7 cellular contexts compared by ENCODE assay signal in genomic region chr12:69570545-69571399, GRCh38. TPM values are rescaled to one million over a fixed set of nuclear protein-coding genes. Genes with fewer than 3 reads are reported as not detected.
A peak's percentile ranks its signal among the peaks of the same experiment; 100 is the strongest.
DNase-seq lines count a peak whose midpoint lies in the region; ATAC-seq, FAIRE-seq and TF ChIP-seq lines count a peak whose summit lies in the region.

No MANE protein-coding gene starts in this region.

- H3K36me3 ChIP-seq in HCT116 (ENCODE audit: control insufficient read depth in 1 of 2, insufficient read depth in 2 of 2, low read length in 2 of 2), result peaks cover 18 to 27% of the 10 kb centered on the region in 2 experiments; a peak in 2 of 4 replicates

- ATAC-seq in HCT116, result peak; percentile 67
- ATAC-seq in central memory CD8-positive, alpha-beta T cell (replicated peaks; ENCODE audit: extremely low read depth, poor library complexity, severe bottlenecking), result peak; percentile 60

- H3K27me3 ChIP-seq in HCT116 (ENCODE audit: insufficient read depth, low read length), result no peaks in the 10 kb centered on the region

- DNase-seq in HCT116 (ENCODE audit: low read depth, low spot score) (peak; percentile 66), NCI-H1694 treated with DMSO at 0.1 percent for 48 hours (lab: John Stamatoyannopoulos, UW) (peak; percentile 24), left kidney (ENCODE audit: low read depth, low spot score) (peak; percentile 79)
- DNase-seq in central memory CD8-positive, alpha-beta T cell (ENCODE audit: low spot score in 2 of 2), result peak; percentile 17 to 26
- peak; percentile 27 for DNase-seq in stimulated activated CD8-positive, alpha-beta memory T cell treated with anti-CD3 and anti-CD28 coated beads, Interleukin-12 subunit alpha, Interleukin-12 subunit beta, amount 100 ng/mL, for 1 hour (ENCODE audit: low read depth)

- H3K9ac ChIP-seq in HCT116 (ENCODE audit: low read length), result peak overlapping the region; percentile 6; the same call in 1 of the 2 replicates

- RAD21 ChIA-PET in HCT116 (lab: Charles Lee; ENCODE audit: low non-redundant PET in 1 of 2, low total read pairs in 2 of 2, uncharacterized antibody in 2 of 2, unreplicated experiment in 2 of 2), result interaction anchor here in 1 of 2 experiments (1.0 kb wide), 1 partner anchor 182 kb away, joined by 4 read pairs; no protein-coding TSS in a partner anchor

- H3K79me2 ChIP-seq in HCT116 (ENCODE audit: insufficient read depth, low read length), result 0 out of 2 replicates have a peak, but pooled peaks cover 2% of the 10 kb centered on the region

- H3K4me3 ChIP-seq in HCT116 (replicated peaks in 1 of 2; ENCODE audit: low read depth in 1 of 2, low read length in 2 of 2), result peak overlapping the region in 1 of 2 experiments; percentile 25; a peak in 1 of 4 replicates

- no peak for TF ChIP-seq POLR2A in HCT116 (IDR thresholded peaks at IDR 0.05; ENCODE audit: borderline replicate concordance, extremely low read depth, insufficient read depth, insufficient read length)

- H3K27ac Mint-ChIP-seq in central memory CD8-positive, alpha-beta T cell (ENCODE audit: low read depth), result no peak overlapping the region

- H3K4me2 ChIP-seq in HCT116 (ENCODE audit: low read length), result peak overlapping the region; percentile 47

- peak; percentile 56 for FAIRE-seq in TTC549 (lab: Jason Lieb, UNC)

- H3K9me2 ChIP-seq in HCT116 (ENCODE audit: insufficient read depth), result no peaks in the 10 kb centered on the region

- peak overlapping the region; percentile 65; the same call in 1 of the 2 replicates for H3K27ac ChIP-seq in HCT116 (ENCODE audit: low read depth, low read length)

- no peaks in the 10 kb centered on the region for H3K4me1 Mint-ChIP-seq in central memory CD8-positive, alpha-beta T cell

- H4K20me1 ChIP-seq in HCT116 (ENCODE audit: insufficient read depth), result no peaks in the 10 kb centered on the region

- peak; percentile 79 for TF ChIP-seq RAD21 in HCT116 (IDR thresholded peaks at IDR 0.05; ENCODE audit: low read depth)

- BruUV-seq in HCT116 (replicated peaks; lab: Mats Ljungman, UMichigan), result no TSS peak

- H3K4me3 Mint-ChIP-seq in central memory CD8-positive, alpha-beta T cell, result no peak overlapping the region

- CTCF ChIA-PET in HCT116 (lab: Charles Lee), result interaction anchor here (0.8 to 2.7 kb wide), 24 partner anchors 9 to 280 kb away, joined by 3 to 35 read pairs (median 3); partner anchors contain the start of genes CCT2 and FRS2

- no peaks in the 10 kb centered on the region for H3K9me3 ChIP-seq in HCT116 (ENCODE audit: control insufficient read depth in 1 of 2, insufficient read depth in 1 of 2, low read depth in 1 of 2, low read length in 2 of 2)

- peaks cover 20% of the 10 kb centered on the region for H3K36me3 Mint-ChIP-seq in central memory CD8-positive, alpha-beta T cell (ENCODE audit: insufficient read depth)

- POLR2A ChIA-PET in HCT116 (lab: Charles Lee), result interaction anchor here (0.7 to 1.2 kb wide), 2 partner anchors 9 to 14 kb away, joined by 3 read pairs; partner anchors contain the start of gene CCT2

- no peaks in the 10 kb centered on the region for H3K27me3 Mint-ChIP-seq in central memory CD8-positive, alpha-beta T cell

- intact Hi-C loops in HCT116 (cut with micrococcal nuclease), result loop anchor here (1.0 to 10.0 kb wide), 5 partner anchors 100 to 416 kb away; partner anchors contain the start of gene FRS2

- H2AFZ ChIP-seq in HCT116 (ENCODE audit: low read depth, low read length, poor library complexity, severe bottlenecking), result no peak overlapping the region

- no peaks in the 10 kb centered on the region for H3K9me3 Mint-ChIP-seq in central memory CD8-positive, alpha-beta T cell

- peaks cover 11 to 25% of the 10 kb centered on the region in 2 experiments; a peak in 3 of 4 replicates for H3K4me1 ChIP-seq in HCT116 (ENCODE audit: control insufficient read depth in 1 of 2, insufficient read depth in 2 of 2, low read length in 2 of 2)

- TF ChIP-seq CTCF in GM12873 (IDR thresholded peaks at IDR 0.05; ENCODE audit: insufficient read depth, low read depth, low read length, missing control alignments) (peak; percentile 72), HCT116 (IDR thresholded peaks at IDR 0.05 in 2 of 3, conservative IDR thresholded peaks at IDR 0.05 in 1 of 3; ENCODE audit: borderline replicate concordance in 1 of 3, insufficient read depth in 1 of 3, low read depth in 2 of 3, low read length in 2 of 3) (peak; percentile 73 to 83 (median 81))

TF ChIP-seq in HCT116, 20 proteins besides CTCF, POLR2A, EP300 and RAD21:
- TF ChIP-seq, protein P1, sequence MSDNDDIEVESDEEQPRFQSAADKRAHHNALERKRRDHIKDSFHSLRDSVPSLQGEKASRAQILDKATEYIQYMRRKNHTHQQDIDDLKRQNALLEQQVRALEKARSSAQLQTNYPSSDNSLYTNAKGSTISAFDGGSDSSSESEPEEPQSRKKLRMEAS (IDR thresholded peaks at IDR 0.05), result no peak
- TF ChIP-seq CBX3 (IDR thresholded peaks at IDR 0.05; ENCODE audit: low read depth), result no peak
- no peak for TF ChIP-seq ELF1 (IDR thresholded peaks at IDR 0.05; ENCODE audit: borderline replicate concordance, low read depth)
- TF ChIP-seq, protein P2, sequence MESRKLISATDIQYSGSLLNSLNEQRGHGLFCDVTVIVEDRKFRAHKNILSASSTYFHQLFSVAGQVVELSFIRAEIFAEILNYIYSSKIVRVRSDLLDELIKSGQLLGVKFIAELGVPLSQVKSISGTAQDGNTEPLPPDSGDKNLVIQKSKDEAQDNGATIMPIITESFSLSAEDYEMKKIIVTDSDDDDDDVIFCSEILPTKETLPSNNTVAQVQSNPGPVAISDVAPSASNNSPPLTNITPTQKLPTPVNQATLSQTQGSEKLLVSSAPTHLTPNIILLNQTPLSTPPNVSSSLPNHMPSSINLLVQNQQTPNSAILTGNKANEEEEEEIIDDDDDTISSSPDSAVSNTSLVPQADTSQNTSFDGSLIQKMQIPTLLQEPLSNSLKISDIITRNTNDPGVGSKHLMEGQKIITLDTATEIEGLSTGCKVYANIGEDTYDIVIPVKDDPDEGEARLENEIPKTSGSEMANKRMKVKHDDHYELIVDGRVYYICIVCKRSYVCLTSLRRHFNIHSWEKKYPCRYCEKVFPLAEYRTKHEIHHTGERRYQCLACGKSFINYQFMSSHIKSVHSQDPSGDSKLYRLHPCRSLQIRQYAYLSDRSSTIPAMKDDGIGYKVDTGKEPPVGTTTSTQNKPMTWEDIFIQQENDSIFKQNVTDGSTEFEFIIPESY (IDR thresholded peaks at IDR 0.05; ENCODE audit: extremely low read depth, insufficient replicate concordance, low read length), result no peak
- no peak for TF ChIP-seq TCF7L2 (IDR thresholded peaks at IDR 0.05; ENCODE audit: borderline replicate concordance, extremely low read depth, insufficient read depth, insufficient read length)
- TF ChIP-seq POLR2AphosphoS5 (IDR thresholded peaks at IDR 0.05; ENCODE audit: low read depth, low read length), result no peak
- no peak for TF ChIP-seq JUND (IDR thresholded peaks at IDR 0.05)
- TF ChIP-seq ATF3 (IDR thresholded peaks at IDR 0.05), result no peak
- no peak for TF ChIP-seq YY1 (IDR thresholded peaks at IDR 0.05; ENCODE audit: extremely low read depth, insufficient replicate concordance, low read depth, low read length)
- no peak for TF ChIP-seq SRF (IDR thresholded peaks at IDR 0.05; ENCODE audit: low read depth)
- TF ChIP-seq EZH2phosphoT487 (IDR thresholded peaks at IDR 0.05; ENCODE audit: borderline replicate concordance), result no peak
- TF ChIP-seq ZFX (IDR thresholded peaks at IDR 0.05), result no peak
- TF ChIP-seq EGR1 (IDR thresholded peaks at IDR 0.05; ENCODE audit: low read depth), result no peak
- TF ChIP-seq FOSL1 (IDR thresholded peaks at IDR 0.05; ENCODE audit: low read depth), result no peak
TF ChIP-seq in HCT116: peak in this region for 0.

RNA-seq across cellular contexts. Expression of gene CCT2, which starts 14.5 kb away (rescaled TPM):
- 398 TPM for total RNA-seq in HCT116 (2021; ENCODE audit: unreplicated experiment)
- polyA plus RNA-seq in HCT116 (2012), result 230 and 235 TPM in 2 replicates

RNA-seq across cellular contexts. Expression of gene LRRC10, which starts 39.9 kb away (rescaled TPM):
- total RNA-seq in HCT116 (2021; ENCODE audit: unreplicated experiment), result not detected
- not detected in 2 replicates for polyA plus RNA-seq in HCT116 (2012)

Comparison
In these comparisons a context has a peak if more than half of its experiments do, and no peak if none do; other contexts are left out.
1. DNase-seq: peak in every context shown above with its lines; median percentile 79 in left kidney; 66 in HCT116; 27 in stimulated activated CD8-positive, alpha-beta memory T cell treated with anti-CD3 and anti-CD28 coated beads, Interleukin-12 subunit alpha, Interleukin-12 subunit beta, amount 100 ng/mL, for 1 hour; 24 in NCI-H1694 treated with DMSO at 0.1 percent for 48 hours; 22 in central memory CD8-positive, alpha-beta T cell.